In the genomic region with DNA sequence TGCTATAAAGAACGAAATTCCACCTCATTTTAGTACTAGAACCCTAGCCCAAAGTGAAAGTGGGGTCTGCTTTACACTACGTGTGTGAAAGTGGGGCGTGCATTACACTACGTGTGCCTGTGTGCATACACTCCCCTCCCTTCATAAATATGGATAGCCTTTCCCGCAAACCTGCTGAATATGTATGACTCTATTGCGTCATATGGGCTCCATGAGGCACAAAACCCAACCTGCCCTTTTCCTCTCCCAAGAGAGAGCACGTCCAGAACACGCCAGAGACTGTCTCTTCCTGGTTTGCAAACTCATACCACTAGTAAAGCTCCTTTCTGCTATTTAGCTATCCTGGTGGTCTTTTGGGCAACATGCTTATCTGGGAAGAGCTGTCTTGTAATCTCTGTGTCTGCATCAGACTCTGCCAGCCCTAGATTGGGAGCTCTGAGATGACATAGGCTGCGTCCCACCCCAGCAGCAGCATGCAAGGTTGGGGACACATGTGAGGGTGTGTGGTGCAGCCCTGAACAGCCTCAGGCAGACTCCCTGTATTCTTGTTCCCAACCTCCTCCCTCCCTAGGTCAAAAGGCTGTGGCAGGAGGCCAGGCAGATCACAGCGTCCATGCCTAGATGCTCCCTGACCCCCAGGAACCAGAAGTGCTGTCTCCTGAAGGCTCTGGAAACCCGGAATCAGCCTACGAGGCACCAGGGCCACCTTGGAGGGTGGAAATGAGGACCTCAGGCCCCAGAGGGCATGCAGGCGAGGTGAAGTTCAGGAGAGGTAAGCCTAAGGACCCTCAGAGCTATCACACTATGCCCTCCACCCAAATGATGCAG, we compare ENCODE assay signal across 2 cellular contexts.
A peak's percentile ranks its signal among the peaks of the same experiment; 100 is the strongest.
TF ChIP-seq lines count a peak whose summit lies in the region.

No MANE protein-coding gene starts in this region.

TF ChIP-seq in A549, 52 proteins besides CTCF, POLR2A, EP300 and RAD21:
- TF ChIP-seq SMC3 (IDR thresholded peaks at IDR 0.05) (no peak), POLR2AphosphoS2 (conservative IDR thresholded peaks at IDR 0.05; ENCODE audit: low read length) (no peak), CBX8 (IDR thresholded peaks at IDR 0.05) (no peak), RFX5 (IDR thresholded peaks at IDR 0.05) (no peak), CEBPB (IDR thresholded peaks at IDR 0.05) (peak; percentile 28 to 87; a peak in 3 of 4 replicates), NPAS2 (CRISPR knock-in tag; IDR thresholded peaks at IDR 0.05; ENCODE audit: borderline replicate concordance) (no peak)
- TF ChIP-seq, protein P1, sequence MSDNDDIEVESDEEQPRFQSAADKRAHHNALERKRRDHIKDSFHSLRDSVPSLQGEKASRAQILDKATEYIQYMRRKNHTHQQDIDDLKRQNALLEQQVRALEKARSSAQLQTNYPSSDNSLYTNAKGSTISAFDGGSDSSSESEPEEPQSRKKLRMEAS (IDR thresholded peaks at IDR 0.05), result no peak

TF ChIP-seq in GM12878, 131 proteins besides CTCF, POLR2A, EP300 and RAD21:
- no peak for TF ChIP-seq NFIC (IDR thresholded peaks at IDR 0.05; ENCODE audit: low read depth, low read length)
- no peak for TF ChIP-seq RBBP5 (conservative IDR thresholded peaks at IDR 0.05)
- TF ChIP-seq ZBED1 (IDR thresholded peaks at IDR 0.05; ENCODE audit: borderline replicate concordance), result no peak
- no peak for TF ChIP-seq CHD1 (IDR thresholded peaks at IDR 0.05; ENCODE audit: low read depth, low read length)
- TF ChIP-seq RAD51 (IDR thresholded peaks at IDR 0.05), result no peak
- no peak for TF ChIP-seq SMAD5 (IDR thresholded peaks at IDR 0.05; ENCODE audit: low read depth)
- TF ChIP-seq, protein P2, sequence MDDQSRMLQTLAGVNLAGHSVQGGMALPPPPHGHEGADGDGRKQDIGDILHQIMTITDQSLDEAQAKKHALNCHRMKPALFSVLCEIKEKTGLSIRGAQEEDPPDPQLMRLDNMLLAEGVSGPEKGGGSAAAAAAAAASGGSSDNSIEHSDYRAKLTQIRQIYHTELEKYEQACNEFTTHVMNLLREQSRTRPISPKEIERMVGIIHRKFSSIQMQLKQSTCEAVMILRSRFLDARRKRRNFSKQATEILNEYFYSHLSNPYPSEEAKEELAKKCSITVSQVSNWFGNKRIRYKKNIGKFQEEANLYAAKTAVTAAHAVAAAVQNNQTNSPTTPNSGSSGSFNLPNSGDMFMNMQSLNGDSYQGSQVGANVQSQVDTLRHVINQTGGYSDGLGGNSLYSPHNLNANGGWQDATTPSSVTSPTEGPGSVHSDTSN (IDR thresholded peaks at IDR 0.05; ENCODE audit: insufficient replicate concordance, low read depth, low read length), result no peak
- no peak for TF ChIP-seq SREBF1 (IDR thresholded peaks at IDR 0.05; ENCODE audit: low read length)
- no peak for TF ChIP-seq HDGF (IDR thresholded peaks at IDR 0.05)
- TF ChIP-seq, protein P1 (IDR thresholded peaks at IDR 0.05; ENCODE audit: low read depth, low read length), result no peak
- TF ChIP-seq, protein P3, sequence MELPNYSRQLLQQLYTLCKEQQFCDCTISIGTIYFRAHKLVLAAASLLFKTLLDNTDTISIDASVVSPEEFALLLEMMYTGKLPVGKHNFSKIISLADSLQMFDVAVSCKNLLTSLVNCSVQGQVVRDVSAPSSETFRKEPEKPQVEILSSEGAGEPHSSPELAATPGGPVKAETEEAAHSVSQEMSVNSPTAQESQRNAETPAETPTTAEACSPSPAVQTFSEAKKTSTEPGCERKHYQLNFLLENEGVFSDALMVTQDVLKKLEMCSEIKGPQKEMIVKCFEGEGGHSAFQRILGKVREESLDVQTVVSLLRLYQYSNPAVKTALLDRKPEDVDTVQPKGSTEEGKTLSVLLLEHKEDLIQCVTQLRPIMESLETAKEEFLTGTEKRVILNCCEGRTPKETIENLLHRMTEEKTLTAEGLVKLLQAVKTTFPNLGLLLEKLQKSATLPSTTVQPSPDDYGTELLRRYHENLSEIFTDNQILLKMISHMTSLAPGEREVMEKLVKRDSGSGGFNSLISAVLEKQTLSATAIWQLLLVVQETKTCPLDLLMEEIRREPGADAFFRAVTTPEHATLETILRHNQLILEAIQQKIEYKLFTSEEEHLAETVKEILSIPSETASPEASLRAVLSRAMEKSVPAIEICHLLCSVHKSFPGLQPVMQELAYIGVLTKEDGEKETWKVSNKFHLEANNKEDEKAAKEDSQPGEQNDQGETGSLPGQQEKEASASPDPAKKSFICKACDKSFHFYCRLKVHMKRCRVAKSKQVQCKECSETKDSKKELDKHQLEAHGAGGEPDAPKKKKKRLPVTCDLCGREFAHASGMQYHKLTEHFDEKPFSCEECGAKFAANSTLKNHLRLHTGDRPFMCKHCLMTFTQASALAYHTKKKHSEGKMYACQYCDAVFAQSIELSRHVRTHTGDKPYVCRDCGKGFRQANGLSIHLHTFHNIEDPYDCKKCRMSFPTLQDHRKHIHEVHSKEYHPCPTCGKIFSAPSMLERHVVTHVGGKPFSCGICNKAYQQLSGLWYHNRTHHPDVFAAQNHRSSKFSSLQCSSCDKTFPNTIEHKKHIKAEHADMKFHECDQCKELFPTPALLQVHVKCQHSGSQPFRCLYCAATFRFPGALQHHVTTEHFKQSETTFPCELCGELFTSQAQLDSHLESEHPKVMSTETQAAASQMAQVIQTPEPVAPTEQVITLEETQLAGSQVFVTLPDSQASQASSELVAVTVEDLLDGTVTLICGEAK (IDR thresholded peaks at IDR 0.05; ENCODE audit: borderline replicate concordance), result no peak
- no peak for TF ChIP-seq KLF5 (IDR thresholded peaks at IDR 0.05; ENCODE audit: partially characterized antibody)
- no peak for TF ChIP-seq NR2C1 (IDR thresholded peaks at IDR 0.05)
- no peak for TF ChIP-seq TCF3 (IDR thresholded peaks at IDR 0.05; ENCODE audit: borderline replicate concordance, insufficient read depth, low read depth, low read length)
- TF ChIP-seq, protein P4, sequence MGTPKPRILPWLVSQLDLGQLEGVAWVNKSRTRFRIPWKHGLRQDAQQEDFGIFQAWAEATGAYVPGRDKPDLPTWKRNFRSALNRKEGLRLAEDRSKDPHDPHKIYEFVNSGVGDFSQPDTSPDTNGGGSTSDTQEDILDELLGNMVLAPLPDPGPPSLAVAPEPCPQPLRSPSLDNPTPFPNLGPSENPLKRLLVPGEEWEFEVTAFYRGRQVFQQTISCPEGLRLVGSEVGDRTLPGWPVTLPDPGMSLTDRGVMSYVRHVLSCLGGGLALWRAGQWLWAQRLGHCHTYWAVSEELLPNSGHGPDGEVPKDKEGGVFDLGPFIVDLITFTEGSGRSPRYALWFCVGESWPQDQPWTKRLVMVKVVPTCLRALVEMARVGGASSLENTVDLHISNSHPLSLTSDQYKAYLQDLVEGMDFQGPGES (IDR thresholded peaks at IDR 0.05), result no peak
- TF ChIP-seq IKZF1 (conservative IDR thresholded peaks at IDR 0.05), result no peak
- TF ChIP-seq STAT3 (IDR thresholded peaks at IDR 0.05; ENCODE audit: low read depth, low read length), result no peak
